ENCODE assay signal across 25 cellular contexts in the genomic region with DNA sequence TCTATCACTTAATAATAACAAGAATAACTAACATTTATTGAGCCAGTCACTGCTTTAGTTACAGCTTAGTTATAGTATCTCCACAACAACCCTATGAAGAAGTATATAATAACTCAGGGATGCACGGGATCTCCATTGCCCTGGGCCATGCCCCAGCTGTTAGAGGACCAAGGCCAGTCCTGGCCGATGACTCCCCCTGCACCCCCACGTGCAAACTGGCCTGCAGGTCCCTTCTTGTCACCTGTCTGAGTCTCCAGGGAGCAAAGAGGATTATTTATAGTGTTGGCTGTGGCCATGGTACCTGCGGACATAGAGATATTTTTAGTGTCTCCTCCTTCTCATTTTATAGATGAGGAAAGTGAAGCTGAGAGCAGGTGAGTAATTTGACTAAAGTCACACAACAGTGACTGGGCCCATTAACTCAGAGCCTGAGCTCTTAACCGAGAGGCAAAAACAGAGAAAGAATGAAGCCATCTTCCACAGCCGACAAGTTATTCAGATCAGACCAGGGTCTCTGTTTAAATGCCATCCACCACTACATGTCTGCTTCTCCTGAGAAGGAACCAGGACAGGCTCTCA.
DNase-seq lines count a peak whose midpoint lies in the region; ATAC-seq and TF ChIP-seq lines count a peak whose summit lies in the region.
"Had no signal": no experiment of that assay in that cellular context is flagged by ENCODE, and none has a peak within 500 bp of the region (broad histone marks: within the 10 kb centered on the region; RNA-seq: fewer than 3 reads in every experiment).

No MANE protein-coding gene starts in this region.

- H3K9me3 ChIP-seq in DOHH2 (ENCODE audit: control insufficient read depth, insufficient read depth, low read length) = no peaks in the 10 kb centered on the region
- H3K9me3 ChIP-seq: A549, gastroesophageal sphincter, Peyer's patch, SJCRH30 had no signal

- TF ChIP-seq POLR2A in erythroblast (IDR thresholded peaks at IDR 0.05; ENCODE audit: low read length) = no peak

- H3K36me3 ChIP-seq in DOHH2 (ENCODE audit: control insufficient read depth, low read length) = no peaks in the 10 kb centered on the region
- H3K36me3 ChIP-seq: gastroesophageal sphincter, Peyer's patch, SJCRH30 had no signal

- no peaks in the 10 kb centered on the region for H3K79me2 ChIP-seq in DOHH2 (ENCODE audit: control insufficient read depth, low read length)

- peak overlapping the region; percentile 37 for H3K4me2 ChIP-seq in DOHH2 (ENCODE audit: low read length)
- H3K4me2 ChIP-seq: A549 had no signal

- H3K4me1 ChIP-seq in DOHH2 (ENCODE audit: control insufficient read depth, low read length) = peaks cover 16% of the 10 kb centered on the region
- H3K4me1 ChIP-seq: A549, gastroesophageal sphincter, Peyer's patch, SJCRH30 had no signal

- H3K4me3 ChIP-seq in DOHH2 (ENCODE audit: low read length) = peak overlapping the region; percentile 14
- H3K4me3 ChIP-seq: A549, gastroesophageal sphincter, Peyer's patch, SJCRH30 had no signal

- no peak for TF ChIP-seq CTCF in DOHH2 (IDR thresholded peaks at IDR 0.05; ENCODE audit: low read depth, low read length, poor library complexity, severe bottlenecking)

- no peaks in the 10 kb centered on the region for H3K27me3 ChIP-seq in DOHH2 (ENCODE audit: control insufficient read depth, low read length)
- H3K27me3 ChIP-seq: gastroesophageal sphincter, Peyer's patch, SJCRH30 had no signal

- DNase-seq in activated CD8-positive, alpha-beta memory T cell treated with anti-CD3 and anti-CD28 coated beads for 24 hours = no peak
- DNase-seq in erythroblast (lab: John Stamatoyannopoulos, UW) = no peak
- DNase-seq: activated CD4-positive, alpha-beta T cell treated with anti-CD3 and anti-CD28 coated beads, Interleukin-2, amount 10 ng/mL, durations not matched to agents 24 days and 14 days; activated CD8-positive, alpha-beta memory T cell treated with anti-CD3 and anti-CD28 coated beads, Interleukin-2, amount 50 U/mL, for 4 hours; activated naive CD8-positive, alpha-beta T cell treated with anti-CD3 and anti-CD28 coated beads, Interleukin-2, amount 10 ng/mL, durations not matched to agents 7 days and 5 days; COR-L47; effector CD8-positive, alpha-beta T cell; HFFc6; KG1; kidney; MV-4-11; NCI-H1694 treated with DMSO at 0.1 percent for 48 hours; NCI-H2227 treated with DMSO at 0.1 percent for 48 hours; Peyer's patch; stimulated activated CD4-positive, alpha-beta T cell treated with anti-CD3 and anti-CD28 coated beads, Interleukin-15, amount 100 ng/mL, for 24 hours had no signal

- ATAC-seq in GM19463 (IDR thresholded peaks at IDR 0.05; ENCODE audit: unreplicated experiment) (peak; percentile 41), HG02798 (IDR thresholded peaks at IDR 0.05; ENCODE audit: poor library complexity, unreplicated experiment) (peak; percentile 55), HG03565 (IDR thresholded peaks at IDR 0.05; ENCODE audit: unreplicated experiment) (peak; percentile 54), HG02981 (IDR thresholded peaks at IDR 0.05; ENCODE audit: unreplicated experiment) (no peak), GM21825 (IDR thresholded peaks at IDR 0.05; ENCODE audit: unreplicated experiment) (no peak)
- ATAC-seq: A549, esophagus mucosa, gastroesophageal sphincter had no signal

- no peaks in the 10 kb centered on the region for H4K20me1 ChIP-seq in DOHH2 (ENCODE audit: control insufficient read depth, insufficient read depth, low read depth, low read length)

- H3K27ac ChIP-seq in DOHH2 (ENCODE audit: low read depth, low read length) = no peak overlapping the region
- H3K27ac ChIP-seq: A549, gastroesophageal sphincter, Peyer's patch, SJCRH30 had no signal

- no peaks in the 10 kb centered on the region for H3F3A ChIP-seq in DOHH2 (ENCODE audit: control insufficient read depth, insufficient read depth)

- no peaks in the 10 kb centered on the region for H3K9me2 ChIP-seq in DOHH2 (replicated peaks; ENCODE audit: control insufficient read depth, low read length)

Comparison
In these comparisons a context has a peak if more than half of its experiments do, and no peak if none do; other contexts are left out.
1. ATAC-seq: peak in GM19463 (single experiment), HG02798 (single experiment) and HG03565 (single experiment); none in HG02981 (single experiment) and GM21825 (single experiment).